Comparison of ENCODE assay signal across 8 cellular contexts in genomic region chr2:75580606-75581005, GRCh38.
"Had no signal": no experiment of that assay in that cellular context is flagged by ENCODE, and none has a peak within 500 bp of the region (broad histone marks: within the 10 kb centered on the region; RNA-seq: fewer than 3 reads in every experiment).

No MANE protein-coding gene starts in this region.

- FAIRE-seq: G401.6, GM12878, GM12891, GM12892, GM18507, GM19239 had no signal

- DNase-seq: GDM1, GF-D8 had no signal

- H3K4me3 ChIP-seq: GM12878 had no signal
